ENCODE assay signal across 14 cellular contexts in genomic region chr6:126228001-126228791, GRCh38.
DNase-seq lines count a peak whose midpoint lies in the region; ATAC-seq and TF ChIP-seq lines count a peak whose summit lies in the region.
"Had no signal": no experiment of that assay in that cellular context is flagged by ENCODE, and none has a peak within 500 bp of the region (broad histone marks: within the 10 kb centered on the region; RNA-seq: fewer than 3 reads in every experiment).

No MANE protein-coding gene starts in this region.

- no peak overlapping the region for H3K9ac ChIP-seq in HCT116 (ENCODE audit: low read length)

- no peaks in the 10 kb centered on the region for H3K27me3 ChIP-seq in HCT116 (ENCODE audit: insufficient read depth, low read length)

- no peak overlapping the region for H3K4me3 Mint-ChIP-seq in WTC11
- peak overlapping the region; percentile 1 for H3K4me3 Mint-ChIP-seq in nephron progenitor cell
- H3K4me3 Mint-ChIP-seq: activated T-cell treated with anti-CD3 and anti-CD28 coated beads, Interleukin-2, amount 50 U/mL, for 24 hours had no signal

- no peaks in the 10 kb centered on the region for H3K9me3 ChIP-seq in HCT116 (ENCODE audit: control insufficient read depth in 1 of 2, insufficient read depth in 1 of 2, low read depth in 1 of 2, low read length in 2 of 2)

- H3K27ac ChIP-seq in HCT116 (ENCODE audit: low read depth, low read length), result no peak overlapping the region
- H3K27ac ChIP-seq: C4-2B had no signal

- peaks cover 12% of the 10 kb centered on the region for H3K4me1 Mint-ChIP-seq in WTC11
- H3K4me1 Mint-ChIP-seq in nephron progenitor cell, result peaks cover 56% of the 10 kb centered on the region

- TF ChIP-seq RAD21 in HCT116 (IDR thresholded peaks at IDR 0.05; ENCODE audit: low read depth), result no peak

- H3K36me3 ChIP-seq in HCT116 (ENCODE audit: control insufficient read depth in 1 of 2, insufficient read depth in 2 of 2, low read length in 2 of 2), result no peaks in the 10 kb centered on the region

- no peaks in the 10 kb centered on the region for H3K4me1 ChIP-seq in HCT116 (ENCODE audit: control insufficient read depth in 1 of 2, insufficient read depth in 2 of 2, low read length in 2 of 2)

- CTCF ChIA-PET in HCT116 (lab: Charles Lee) (no interaction called here), WTC11 (lab: Charles Lee) (no interaction called here)

- ATAC-seq in HCT116 (no peak), WTC11 (peak; percentile 41), HG03457 (IDR thresholded peaks at IDR 0.05; ENCODE audit: unreplicated experiment) (no peak), HG03342 (IDR thresholded peaks at IDR 0.05; ENCODE audit: unreplicated experiment) (no peak), HG02973 (IDR thresholded peaks at IDR 0.05; ENCODE audit: unreplicated experiment) (no peak), left cardiac atrium (no peak)
- ATAC-seq: left lobe of liver had no signal

- H3K4me2 ChIP-seq in HCT116 (ENCODE audit: low read length), result no peak overlapping the region

- no peak for TF ChIP-seq CTCF in HCT116 (IDR thresholded peaks at IDR 0.05 in 2 of 3, conservative IDR thresholded peaks at IDR 0.05 in 1 of 3; ENCODE audit: borderline replicate concordance in 1 of 3, insufficient read depth in 1 of 3, low read depth in 2 of 3, low read length in 2 of 3)
- no peak for TF ChIP-seq CTCF in WTC11 (IDR thresholded peaks at IDR 0.05)
- TF ChIP-seq CTCF in nephron progenitor cell (IDR thresholded peaks at IDR 0.05), result no peak

- H3K27ac Mint-ChIP-seq in WTC11 (no peak overlapping the region; the same call in 1 of the 2 replicates), nephron progenitor cell (peak overlapping the region; percentile 89)
- H3K27ac Mint-ChIP-seq: activated T-cell treated with anti-CD3 and anti-CD28 coated beads, Interleukin-2, amount 50 U/mL, for 24 hours had no signal

- peaks cover 7% of the 10 kb centered on the region; the same call in 1 of the 2 replicates for H3K9me3 Mint-ChIP-seq in WTC11
- peaks cover 27% of the 10 kb centered on the region for H3K9me3 Mint-ChIP-seq in nephron progenitor cell
- H3K9me3 Mint-ChIP-seq: activated T-cell treated with anti-CD3 and anti-CD28 coated beads, Interleukin-2, amount 50 U/mL, for 24 hours had no signal

- no peak overlapping the region for H3K4me3 ChIP-seq in HCT116 (replicated peaks in 1 of 2; ENCODE audit: low read depth in 1 of 2, low read length in 2 of 2)

- no peaks in the 10 kb centered on the region for H3K27me3 Mint-ChIP-seq in WTC11 (ENCODE audit: low read depth)
- H3K27me3 Mint-ChIP-seq in nephron progenitor cell (ENCODE audit: low read depth, poor library complexity), result no peaks in the 10 kb centered on the region
- H3K27me3 Mint-ChIP-seq: activated T-cell treated with anti-CD3 and anti-CD28 coated beads, Interleukin-2, amount 50 U/mL, for 24 hours had no signal

- DNase-seq in HCT116 (ENCODE audit: low read depth, low spot score) (no peak), NCI-H2227 (lab: John Stamatoyannopoulos, UW; ENCODE audit: unreplicated experiment) (peak; percentile 29), WTC11 (ENCODE audit: low spot score) (no peak), nephron progenitor cell (peak; percentile 44), left cardiac atrium (no peak)
- DNase-seq: activated T-cell treated with anti-CD3 and anti-CD28 coated beads, Interleukin-2, amount 50 U/mL, for 24 hours; anterior cingulate cortex; effector CD8-positive, alpha-beta T cell; Kasumi-1 had no signal

- no peaks in the 10 kb centered on the region for H3K9me2 ChIP-seq in HCT116 (ENCODE audit: insufficient read depth)

- H3K36me3 Mint-ChIP-seq in WTC11 (no peaks in the 10 kb centered on the region), nephron progenitor cell (ENCODE audit: low read depth) (peaks cover 34% of the 10 kb centered on the region)

- no peak for TF ChIP-seq POLR2A in HCT116 (IDR thresholded peaks at IDR 0.05; ENCODE audit: borderline replicate concordance, extremely low read depth, insufficient read depth, insufficient read length)

- BruUV-seq in HCT116 (replicated peaks; lab: Mats Ljungman, UMichigan), result no TSS peak

- no peaks in the 10 kb centered on the region for H3K79me2 ChIP-seq in HCT116 (ENCODE audit: insufficient read depth, low read length)

- RAD21 ChIA-PET in HCT116 (lab: Charles Lee; ENCODE audit: low non-redundant PET in 1 of 2, low total read pairs in 2 of 2, uncharacterized antibody in 2 of 2, unreplicated experiment in 2 of 2), result no interaction called here

- no peaks in the 10 kb centered on the region for H4K20me1 ChIP-seq in HCT116 (ENCODE audit: insufficient read depth)

- POLR2A ChIA-PET in HCT116 (lab: Charles Lee) (no interaction called here), WTC11 (lab: Charles Lee) (no interaction called here)

- intact Hi-C loops in HCT116 (cut with micrococcal nuclease) (no loop called here), left cardiac atrium (cut with DNase I) (no loop called here)

- H2AFZ ChIP-seq in HCT116 (ENCODE audit: low read depth, low read length, poor library complexity, severe bottlenecking), result no peak overlapping the region

TF ChIP-seq in HCT116, 20 proteins besides CTCF, POLR2A, EP300 and RAD21:
- TF ChIP-seq ZFX (IDR thresholded peaks at IDR 0.05) (0 out of 2 replicates have a peak, but pooled peaks have one; percentile 11), ZBTB33 (IDR thresholded peaks at IDR 0.05; ENCODE audit: extremely low read depth, insufficient replicate concordance, low read length) (no peak)

TF ChIP-seq in WTC11, 78 proteins besides CTCF, POLR2A, EP300 and RAD21 (continues in another document):
- TF ChIP-seq KAT7 (CRISPR knock-in tag; IDR thresholded peaks at IDR 0.05; ENCODE audit: borderline replicate concordance) (no peak), IRF2 (CRISPR knock-in tag; IDR thresholded peaks at IDR 0.05; ENCODE audit: borderline replicate concordance, low read depth) (no peak), ATF1 (CRISPR knock-in tag; IDR thresholded peaks at IDR 0.05) (no peak), MYBL2 (CRISPR knock-in tag; IDR thresholded peaks at IDR 0.05) (no peak), ZNF138 (CRISPR knock-in tag; conservative IDR thresholded peaks at IDR 0.05) (no peak), CREB1 (CRISPR knock-in tag; IDR thresholded peaks at IDR 0.05) (no peak), ATF2 (CRISPR knock-in tag; IDR thresholded peaks at IDR 0.05; ENCODE audit: borderline replicate concordance, low read depth) (no peak), SOX15 (CRISPR knock-in tag; IDR thresholded peaks at IDR 0.05) (no peak), ZNF396 (CRISPR knock-in tag; IDR thresholded peaks at IDR 0.05; ENCODE audit: borderline replicate concordance) (no peak)
- TF ChIP-seq, protein P1, sequence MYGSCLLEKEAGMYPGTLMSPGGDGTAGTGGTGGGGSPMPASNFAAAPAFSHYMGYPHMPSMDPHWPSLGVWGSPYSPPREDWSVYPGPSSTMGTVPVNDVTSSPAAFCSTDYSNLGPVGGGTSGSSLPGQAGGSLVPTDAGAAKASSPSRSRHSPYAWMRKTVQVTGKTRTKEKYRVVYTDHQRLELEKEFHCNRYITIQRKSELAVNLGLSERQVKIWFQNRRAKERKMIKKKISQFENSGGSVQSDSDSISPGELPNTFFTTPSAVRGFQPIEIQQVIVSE (CRISPR knock-in tag; IDR thresholded peaks at IDR 0.05; ENCODE audit: borderline replicate concordance), result no peak
- TF ChIP-seq, protein P2, sequence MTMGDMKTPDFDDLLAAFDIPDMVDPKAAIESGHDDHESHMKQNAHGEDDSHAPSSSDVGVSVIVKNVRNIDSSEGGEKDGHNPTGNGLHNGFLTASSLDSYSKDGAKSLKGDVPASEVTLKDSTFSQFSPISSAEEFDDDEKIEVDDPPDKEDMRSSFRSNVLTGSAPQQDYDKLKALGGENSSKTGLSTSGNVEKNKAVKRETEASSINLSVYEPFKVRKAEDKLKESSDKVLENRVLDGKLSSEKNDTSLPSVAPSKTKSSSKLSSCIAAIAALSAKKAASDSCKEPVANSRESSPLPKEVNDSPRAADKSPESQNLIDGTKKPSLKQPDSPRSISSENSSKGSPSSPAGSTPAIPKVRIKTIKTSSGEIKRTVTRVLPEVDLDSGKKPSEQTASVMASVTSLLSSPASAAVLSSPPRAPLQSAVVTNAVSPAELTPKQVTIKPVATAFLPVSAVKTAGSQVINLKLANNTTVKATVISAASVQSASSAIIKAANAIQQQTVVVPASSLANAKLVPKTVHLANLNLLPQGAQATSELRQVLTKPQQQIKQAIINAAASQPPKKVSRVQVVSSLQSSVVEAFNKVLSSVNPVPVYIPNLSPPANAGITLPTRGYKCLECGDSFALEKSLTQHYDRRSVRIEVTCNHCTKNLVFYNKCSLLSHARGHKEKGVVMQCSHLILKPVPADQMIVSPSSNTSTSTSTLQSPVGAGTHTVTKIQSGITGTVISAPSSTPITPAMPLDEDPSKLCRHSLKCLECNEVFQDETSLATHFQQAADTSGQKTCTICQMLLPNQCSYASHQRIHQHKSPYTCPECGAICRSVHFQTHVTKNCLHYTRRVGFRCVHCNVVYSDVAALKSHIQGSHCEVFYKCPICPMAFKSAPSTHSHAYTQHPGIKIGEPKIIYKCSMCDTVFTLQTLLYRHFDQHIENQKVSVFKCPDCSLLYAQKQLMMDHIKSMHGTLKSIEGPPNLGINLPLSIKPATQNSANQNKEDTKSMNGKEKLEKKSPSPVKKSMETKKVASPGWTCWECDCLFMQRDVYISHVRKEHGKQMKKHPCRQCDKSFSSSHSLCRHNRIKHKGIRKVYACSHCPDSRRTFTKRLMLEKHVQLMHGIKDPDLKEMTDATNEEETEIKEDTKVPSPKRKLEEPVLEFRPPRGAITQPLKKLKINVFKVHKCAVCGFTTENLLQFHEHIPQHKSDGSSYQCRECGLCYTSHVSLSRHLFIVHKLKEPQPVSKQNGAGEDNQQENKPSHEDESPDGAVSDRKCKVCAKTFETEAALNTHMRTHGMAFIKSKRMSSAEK (CRISPR knock-in tag; IDR thresholded peaks at IDR 0.05; ENCODE audit: borderline replicate concordance), result no peak

Comparison
In these comparisons a context has a peak if more than half of its experiments do, and no peak if none do; other contexts are left out.
1. DNase-seq: peak in NCI-H2227 (single experiment) and nephron progenitor cell (single experiment); none in HCT116 (single experiment), WTC11 (single experiment) and left cardiac atrium (single experiment).